Comparison of ENCODE assay signal across 1 cellular context in the genomic region with DNA sequence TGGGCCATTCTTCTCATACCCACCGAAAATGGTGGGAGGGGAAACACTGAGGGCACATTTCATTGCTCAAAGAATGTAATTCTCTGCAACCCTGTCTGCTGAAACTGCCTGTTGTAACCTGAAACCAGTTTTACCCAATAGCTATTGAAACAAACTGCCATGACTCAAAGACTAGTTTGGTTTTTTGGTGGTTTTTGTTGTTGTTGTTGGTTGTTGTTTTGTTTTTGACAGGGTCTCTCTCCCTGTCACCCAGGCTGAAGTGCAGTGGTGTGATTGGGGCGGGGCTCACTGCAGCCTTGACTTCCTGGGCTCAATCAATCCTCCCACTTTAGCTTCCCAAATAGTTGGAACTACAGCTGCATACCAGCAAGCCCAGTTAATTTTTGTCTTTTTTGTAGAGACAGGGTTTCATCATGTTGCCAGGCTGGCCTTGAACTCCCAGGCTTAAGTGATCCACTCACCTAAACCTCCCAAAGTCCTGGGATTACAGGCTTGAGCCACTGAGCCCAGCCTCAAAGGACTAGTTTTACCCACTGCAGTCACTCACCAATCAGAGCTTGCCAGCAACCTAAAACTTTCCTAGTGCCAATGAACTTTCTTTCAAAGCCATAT.
TF ChIP-seq lines count a peak whose summit lies in the region.

No MANE protein-coding gene starts in this region.

TF ChIP-seq in endothelial cell of umbilical vein, 7 proteins besides CTCF, POLR2A, EP300 and RAD21:
- TF ChIP-seq GATA2 (IDR thresholded peaks at IDR 0.05; ENCODE audit: insufficient read depth, insufficient read length, low read depth, low read length) (no peak), POLR2AphosphoS5 (IDR thresholded peaks at IDR 0.05; ENCODE audit: insufficient read depth, low read depth, low read length) (no peak), MYC (IDR thresholded peaks at IDR 0.05; ENCODE audit: low read depth, low read length) (no peak), FOS (IDR thresholded peaks at IDR 0.05; ENCODE audit: borderline replicate concordance, insufficient read depth, low read length) (no peak), EZH2 (IDR thresholded peaks at IDR 0.05; ENCODE audit: borderline replicate concordance, low read depth, low read length, severe bottlenecking) (no peak), JUN (IDR thresholded peaks at IDR 0.05; ENCODE audit: borderline replicate concordance, insufficient read depth, insufficient read length, low read depth) (no peak)
- TF ChIP-seq, protein P1, sequence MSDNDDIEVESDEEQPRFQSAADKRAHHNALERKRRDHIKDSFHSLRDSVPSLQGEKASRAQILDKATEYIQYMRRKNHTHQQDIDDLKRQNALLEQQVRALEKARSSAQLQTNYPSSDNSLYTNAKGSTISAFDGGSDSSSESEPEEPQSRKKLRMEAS (IDR thresholded peaks at IDR 0.05; ENCODE audit: insufficient read depth, insufficient read length): no peak
